10 cellular contexts compared by ENCODE assay signal in the genomic region with DNA sequence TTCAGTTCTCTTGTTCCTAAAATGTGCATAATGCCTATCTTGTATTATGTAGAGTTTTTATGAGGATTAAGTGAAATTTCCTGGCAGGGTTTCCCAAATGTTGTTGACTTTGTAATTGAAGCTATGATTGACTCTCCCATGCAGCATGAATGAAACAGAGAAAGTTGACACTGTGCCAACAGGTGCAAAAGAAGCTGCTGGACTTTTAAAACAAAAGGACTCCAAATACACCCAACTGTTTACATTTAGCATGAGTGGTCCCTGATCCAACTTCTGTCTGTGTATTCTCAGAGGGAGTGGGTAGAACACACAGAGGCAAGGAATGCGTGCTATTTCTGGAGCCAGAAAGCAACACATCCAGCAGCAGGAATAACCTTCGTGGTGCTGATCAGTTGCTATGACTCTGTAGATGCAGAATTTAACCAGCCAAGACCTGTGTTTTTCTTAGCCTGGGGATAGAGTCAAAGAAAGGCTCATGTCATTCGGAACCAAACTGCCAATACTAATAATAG. TPM values are rescaled to one million over a fixed set of nuclear protein-coding genes. Genes with fewer than 3 reads are reported as not detected.
DNase-seq lines count a peak whose midpoint lies in the region; ATAC-seq, FAIRE-seq and TF ChIP-seq lines count a peak whose summit lies in the region.
"Had no signal": no experiment of that assay in that cellular context is flagged by ENCODE, and none has a peak within 500 bp of the region (broad histone marks: within the 10 kb centered on the region; RNA-seq: fewer than 3 reads in every experiment).

No MANE protein-coding gene starts in this region.

- no peak for FAIRE-seq in D721Med (lab: Jason Lieb, UNC)
- FAIRE-seq: endothelial cell of umbilical vein had no signal

- DNase-seq in AG20443 (ENCODE audit: low spot score) = peak; percentile 53
- peak; percentile 61 to 93 (median 88) for DNase-seq in NCI-H1417 (lab: John Stamatoyannopoulos, UW)
- DNase-seq in ascending aorta (ENCODE audit: low spot score in 2 of 2) = peak in 1 of 2 donors; percentile 76
- no peak for DNase-seq in left lung
- no peak for DNase-seq in immature natural killer cell
- no peak for DNase-seq in stimulated activated CD8-positive, alpha-beta memory T cell treated with anti-CD3 and anti-CD28 coated beads, Interleukin-4, amount 100 ng/mL, for 48 hours
- no peak for DNase-seq in D721Med (ENCODE audit: insufficient read length, low spot score)
- DNase-seq: CD4-positive, alpha-beta T cell had no signal

- H3K4me1 Mint-ChIP-seq in immature natural killer cell = no peaks in the 10 kb centered on the region

- no peaks in the 10 kb centered on the region for H3K9me3 Mint-ChIP-seq in immature natural killer cell
- H3K9me3 Mint-ChIP-seq: CD4-positive, alpha-beta T cell had no signal

- H3K27ac ChIP-seq in ascending aorta = peak overlapping the region; percentile 84 to 85
- no peak overlapping the region for H3K27ac ChIP-seq in left lung

- H3K27ac Mint-ChIP-seq in immature natural killer cell = no peak overlapping the region
- H3K27ac Mint-ChIP-seq: CD4-positive, alpha-beta T cell had no signal

- intact Hi-C loops in ascending aorta (cut with DNase I) = loop anchor here (5.0 kb wide), 2 partner anchors 38 to 98 kb away; no protein-coding TSS in a partner anchor
- intact Hi-C loops in left lung (cut with DNase I) = no loop called here

- no peaks in the 10 kb centered on the region for H3K27me3 ChIP-seq in ascending aorta
- H3K27me3 ChIP-seq in left lung = peaks cover 0 to 3% of the 10 kb centered on the region in 2 donors

- TF ChIP-seq CTCF in ascending aorta (IDR thresholded peaks at IDR 0.05) = no peak
- TF ChIP-seq CTCF in left lung (IDR thresholded peaks at IDR 0.05) = no peak
- TF ChIP-seq CTCF in D721Med (IDR thresholded peaks at IDR 0.05; ENCODE audit: insufficient read depth, missing control alignments) = no peak

- no peak overlapping the region for H3K4me3 ChIP-seq in ascending aorta
- no peak overlapping the region for H3K4me3 ChIP-seq in left lung

- H3K36me3 ChIP-seq in ascending aorta (no peaks in the 10 kb centered on the region), left lung (no peaks in the 10 kb centered on the region)

- peak; percentile 88 for ATAC-seq in left lung
- no peak for ATAC-seq in GM21717 (IDR thresholded peaks at IDR 0.05; ENCODE audit: unreplicated experiment)

- H3K4me1 ChIP-seq in ascending aorta (peaks cover 0 to 7% of the 10 kb centered on the region in 2 donors), left lung (no peaks in the 10 kb centered on the region)

- no peaks in the 10 kb centered on the region for H3K9me3 ChIP-seq in ascending aorta
- H3K9me3 ChIP-seq in left lung = no peaks in the 10 kb centered on the region

- peaks cover 0 to 4% (median 0%) of the 10 kb centered on the region in 3 donors for H3K27me3 Mint-ChIP-seq in immature natural killer cell (ENCODE audit: low read depth in 3 of 3)

- H3K36me3 Mint-ChIP-seq in immature natural killer cell = no peaks in the 10 kb centered on the region

- H3K4me3 Mint-ChIP-seq in immature natural killer cell = no peak overlapping the region
- H3K4me3 Mint-ChIP-seq: CD4-positive, alpha-beta T cell had no signal

RNA-seq across cellular contexts. Expression of a gene that starts 14.4 kb away (rescaled TPM):
- total RNA-seq in ascending aorta = 4.8 TPM
- total RNA-seq in left lung = under 1 TPM; 0.55 to 0.65 TPM
- polyA plus RNA-seq in immature natural killer cell = not detected
- total RNA-seq: endothelial cell of umbilical vein had no signal

Comparison
In these comparisons a context has a peak if more than half of its experiments do, and no peak if none do; other contexts are left out.
1. DNase-seq: peak in AG20443 (single experiment) and NCI-H1417 (3 of 3); none in left lung (0 of 2), immature natural killer cell (0 of 3), stimulated activated CD8-positive, alpha-beta memory T cell treated with anti-CD3 and anti-CD28 coated beads, Interleukin-4, amount 100 ng/mL, for 48 hours (single experiment) and D721Med (single experiment).
2. H3K27ac ChIP-seq: peak in ascending aorta (2 of 2); none in left lung (0 of 2).